15 cellular contexts compared by ENCODE assay signal in the genomic region with DNA sequence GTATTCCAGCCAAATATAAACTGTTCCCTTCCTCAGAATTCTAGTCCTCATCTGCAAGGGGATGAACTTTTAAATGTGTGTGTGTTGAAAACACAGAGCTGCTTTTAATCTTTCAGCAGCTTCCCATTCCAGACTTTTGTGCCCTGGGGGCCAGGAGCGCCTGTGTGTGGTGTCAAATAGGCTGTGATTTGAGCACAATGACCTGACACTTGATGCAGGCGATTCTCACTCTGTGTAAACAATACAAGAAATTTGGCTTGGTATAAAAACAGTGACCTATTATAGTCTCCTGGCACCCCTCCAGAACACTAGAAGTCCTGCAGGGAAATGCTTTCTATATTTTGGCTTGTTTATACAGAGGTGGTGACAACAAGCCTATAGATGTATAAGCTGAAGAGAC.
DNase-seq lines count a peak whose midpoint lies in the region; ATAC-seq, FAIRE-seq and TF ChIP-seq lines count a peak whose summit lies in the region.
"Had no signal": no experiment of that assay in that cellular context is flagged by ENCODE, and none has a peak within 500 bp of the region (broad histone marks: within the 10 kb centered on the region; RNA-seq: fewer than 3 reads in every experiment).

No MANE protein-coding gene starts in this region.

- H3K27me3 Mint-ChIP-seq in astrocyte (ENCODE audit: low read depth, unreplicated experiment) (no peaks in the 10 kb centered on the region), neural progenitor cell (ENCODE audit: insufficient read depth, low read depth) (no peaks in the 10 kb centered on the region)

- H3K27me3 ChIP-seq in astrocyte (ENCODE audit: insufficient read depth, low read length) (no peaks in the 10 kb centered on the region), neural progenitor cell (no peaks in the 10 kb centered on the region)
- H3K27me3 ChIP-seq: esophagus squamous epithelium had no signal

- H3K79me2 ChIP-seq in astrocyte (ENCODE audit: insufficient read depth, low read length), result no peaks in the 10 kb centered on the region
- no peaks in the 10 kb centered on the region for H3K79me2 ChIP-seq in neural progenitor cell (ENCODE audit: low read depth)

- no peaks in the 10 kb centered on the region for H4K20me1 ChIP-seq in astrocyte (ENCODE audit: insufficient read depth, low read length)
- H4K20me1 ChIP-seq in neural progenitor cell (ENCODE audit: low read depth), result no peaks in the 10 kb centered on the region

- no peak for FAIRE-seq in astrocyte (lab: Jason Lieb, UNC)
- FAIRE-seq: GM18507 had no signal

- TF ChIP-seq CTCF in astrocyte (IDR thresholded peaks at IDR 0.05; ENCODE audit: insufficient read depth, low read depth, low read length) (no peak), neural progenitor cell (IDR thresholded peaks at IDR 0.05) (no peak)

- no peaks in the 10 kb centered on the region for H3K9me3 ChIP-seq in astrocyte (ENCODE audit: insufficient read depth, low read depth, low read length)
- no peaks in the 10 kb centered on the region for H3K9me3 ChIP-seq in neural progenitor cell (ENCODE audit: low read depth)
- H3K9me3 ChIP-seq: esophagus squamous epithelium had no signal

- peak overlapping the region; percentile 6 for H3K4me2 ChIP-seq in astrocyte (ENCODE audit: low read length)
- peak overlapping the region; percentile 24 for H3K4me2 ChIP-seq in neural progenitor cell

- H3K4me3 Mint-ChIP-seq in astrocyte (ENCODE audit: unreplicated experiment) (no peak overlapping the region), neural progenitor cell (no peak overlapping the region)

- H3K4me1 Mint-ChIP-seq in astrocyte (ENCODE audit: low read depth, unreplicated experiment) (peaks cover 20% of the 10 kb centered on the region), neural progenitor cell (peaks cover 54% of the 10 kb centered on the region)

- H3K4me3 ChIP-seq in astrocyte (ENCODE audit: insufficient read depth, low read depth, low read length) (no peak overlapping the region), neural progenitor cell (no peak overlapping the region)
- H3K4me3 ChIP-seq: esophagus squamous epithelium had no signal

- H2AFZ ChIP-seq in astrocyte (ENCODE audit: low read depth, low read length) (no peak overlapping the region), neural progenitor cell (replicated peaks) (no peak overlapping the region)

- H3K9ac ChIP-seq in astrocyte (ENCODE audit: low read length), result no peak overlapping the region
- H3K9ac ChIP-seq in neural progenitor cell, result no peak overlapping the region

- no peaks in the 10 kb centered on the region for H3F3A ChIP-seq in neural progenitor cell (ENCODE audit: low read depth)

- H3K9me3 Mint-ChIP-seq in astrocyte (ENCODE audit: unreplicated experiment) (no peaks in the 10 kb centered on the region), neural progenitor cell (no peaks in the 10 kb centered on the region)

- peak; percentile 62 for DNase-seq in H4 (ENCODE audit: low spot score)
- DNase-seq in NCI-H2081 treated with DMSO at 0.1 percent for 48 hours (lab: John Stamatoyannopoulos, UW), result peak; percentile 100
- no peak for DNase-seq in astrocyte (ENCODE audit: low read depth)
- DNase-seq in neural progenitor cell (ENCODE audit: low spot score), result peak; percentile 53
- no peak for DNase-seq in UCSD-AML1 (lab: John Stamatoyannopoulos, UW; ENCODE audit: unreplicated experiment)
- no peak for DNase-seq in AG20443 (ENCODE audit: low spot score)
- DNase-seq in inferior parietal cortex (ENCODE audit: extremely low spot score), result no peak
- DNase-seq: amniotic stem cell; esophagus squamous epithelium; kidney glomerular epithelial cell; NCI-H526; occipital lobe; stimulated activated CD4-positive, alpha-beta T cell treated with anti-CD3 and anti-CD28 coated beads, Interleukin-2, amount 100 ng/mL, for 48 hours had no signal

- peaks cover 9% of the 10 kb centered on the region for H3K36me3 Mint-ChIP-seq in astrocyte (ENCODE audit: low read depth, unreplicated experiment)
- peaks cover 6% of the 10 kb centered on the region for H3K36me3 Mint-ChIP-seq in neural progenitor cell

- H3K4me1 ChIP-seq in astrocyte (ENCODE audit: insufficient read depth, low read length) (peaks cover 17% of the 10 kb centered on the region), neural progenitor cell (peaks cover 12% of the 10 kb centered on the region)

- H3K27ac Mint-ChIP-seq in astrocyte (ENCODE audit: unreplicated experiment), result no peak overlapping the region
- peak overlapping the region; percentile 69 for H3K27ac Mint-ChIP-seq in neural progenitor cell

- H3K36me3 ChIP-seq in astrocyte (ENCODE audit: insufficient read depth, low read length) (no peaks in the 10 kb centered on the region), neural progenitor cell (no peaks in the 10 kb centered on the region)
- H3K36me3 ChIP-seq: esophagus squamous epithelium had no signal

- no peak for ATAC-seq in GM19351 (IDR thresholded peaks at IDR 0.05; ENCODE audit: unreplicated experiment)

- no peak overlapping the region for H3K27ac ChIP-seq in astrocyte (ENCODE audit: low read depth, low read length)
- H3K27ac ChIP-seq in neural progenitor cell, result no peak overlapping the region

Comparison
In these comparisons a context has a peak if more than half of its experiments do, and no peak if none do; other contexts are left out.
1. DNase-seq: peak in H4 (single experiment), NCI-H2081 treated with DMSO at 0.1 percent for 48 hours (single experiment) and neural progenitor cell (single experiment); none in astrocyte (single experiment), UCSD-AML1 (single experiment), AG20443 (single experiment) and inferior parietal cortex (single experiment).